Comparison of ENCODE assay signal across 22 cellular contexts in the genomic region with DNA sequence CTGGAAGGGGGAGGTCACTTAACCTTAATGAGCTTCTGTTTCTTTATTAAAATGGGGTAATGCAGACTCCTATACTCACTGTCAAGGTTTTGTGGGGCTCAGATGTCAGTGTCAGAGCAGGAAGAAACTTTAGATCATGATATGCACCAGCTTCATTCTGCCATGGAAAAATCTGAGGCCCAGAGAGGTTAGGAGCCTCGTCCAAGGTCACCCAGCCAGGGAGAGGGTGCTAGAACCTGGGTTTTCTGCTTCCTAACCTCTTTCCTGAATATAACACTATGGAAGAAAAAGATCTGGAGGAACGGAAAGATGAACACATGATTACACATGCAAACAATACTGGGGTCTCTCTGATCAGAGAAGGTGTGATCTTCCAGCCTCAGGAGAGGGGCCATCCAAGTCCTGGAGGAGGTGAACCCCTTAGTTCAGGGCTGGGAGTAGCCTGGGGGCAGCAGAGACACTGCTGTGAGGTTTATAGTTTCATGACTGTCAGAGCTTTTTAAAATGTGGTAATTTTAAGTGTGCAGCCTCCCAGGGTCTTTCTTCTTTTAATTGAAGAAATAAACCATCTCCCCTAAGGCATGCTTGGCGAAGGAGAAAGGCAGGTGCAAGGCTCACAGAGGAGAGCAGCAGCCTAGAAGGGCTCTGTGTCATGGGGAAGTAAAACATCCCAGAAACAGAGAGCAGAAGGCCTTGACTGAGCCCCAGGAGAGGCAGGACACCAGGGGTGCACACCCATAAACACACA. TPM values are rescaled to one million over a fixed set of nuclear protein-coding genes. Genes with fewer than 3 reads are reported as not detected.
DNase-seq lines count a peak whose midpoint lies in the region; ATAC-seq and TF ChIP-seq lines count a peak whose summit lies in the region.
"Had no signal": no experiment of that assay in that cellular context is flagged by ENCODE, and none has a peak within 500 bp of the region (broad histone marks: within the 10 kb centered on the region; RNA-seq: fewer than 3 reads in every experiment).

No MANE protein-coding gene starts in this region.

- H3K4me1 Mint-ChIP-seq in Caco-2 (ENCODE audit: low read depth, unreplicated experiment) (peaks cover 65% of the 10 kb centered on the region), brain (peaks cover 64% of the 10 kb centered on the region), neural progenitor cell (peaks cover 65% of the 10 kb centered on the region)

- in situ Hi-C loops in Panc1 (cut with HindIII; ENCODE audit: low pct_unique_long_range_greater_than_20kb, low sequenced_read_pairs), result no loop called here

- TF ChIP-seq CTCF in Caco-2 (IDR thresholded peaks at IDR 0.05; ENCODE audit: insufficient read depth in 1 of 2, low read depth in 1 of 2, low read length in 1 of 2, severe bottlenecking in 1 of 2, unreplicated experiment in 1 of 2), result no peak
- no peak for TF ChIP-seq CTCF in Panc1 (IDR thresholded peaks at IDR 0.05)
- no peak for TF ChIP-seq CTCF in brain (conservative IDR thresholded peaks at IDR 0.05)
- no peak for TF ChIP-seq CTCF in neural progenitor cell (IDR thresholded peaks at IDR 0.05)

- H3K27me3 ChIP-seq in Caco-2 (replicated peaks; ENCODE audit: control insufficient read depth, insufficient read depth, low read length) (no peaks in the 10 kb centered on the region), Panc1 (ENCODE audit: control insufficient read depth, insufficient read depth, low read length) (no peaks in the 10 kb centered on the region), neural progenitor cell (no peaks in the 10 kb centered on the region)
- H3K27me3 ChIP-seq: MG63, Peyer's patch had no signal

- intact Hi-C loops in Caco-2 (cut with micrococcal nuclease; ENCODE audit: unreplicated experiment), result no loop called here
- intact Hi-C loops in Panc1 (cut with micrococcal nuclease; ENCODE audit: unreplicated experiment), result no loop called here

- no peak overlapping the region for H2AFZ ChIP-seq in neural progenitor cell (replicated peaks)

- TSS peak; percentile 75 for BruUV-seq in Caco-2 (replicated peaks; lab: Mats Ljungman, UMichigan)
- BruUV-seq in Panc1 (replicated peaks; lab: Mats Ljungman, UMichigan), result no TSS peak

- DNase-seq in Caco-2, result no peak
- DNase-seq in Panc1 (ENCODE audit: low read depth, low spot score), result no peak
- no peak for DNase-seq in neural progenitor cell (ENCODE audit: low spot score)
- DNase-seq in activated CD4-positive, alpha-beta T cell treated with anti-CD3 and anti-CD28 coated beads for 48 hours, result no peak
- DNase-seq in NCI-H524 (lab: John Stamatoyannopoulos, UW), result no peak
- no peak for DNase-seq in stimulated activated naive CD4-positive, alpha-beta T cell treated with Interleukin-2 at 50 U/mL for 16 hours (lab: John Stamatoyannopoulos, UW)
- DNase-seq: CD4-positive, alpha-beta memory T cell; DMS153; GDM1; NCI-H187; NCI-H2107; NCI-H2227 treated with DMSO at 0.1 percent for 48 hours; NCI-H510A; NCI-H748 treated with DMSO at 0.1 percent for 48 hours; Peyer's patch had no signal

- H3K27ac Mint-ChIP-seq in Caco-2 (ENCODE audit: unreplicated experiment) (peak overlapping the region; percentile 90), brain (peak overlapping the region in 4 of 5 experiments; percentile 64 to 94 (median 80)), neural progenitor cell (peak overlapping the region; percentile 29)
- H3K27ac Mint-ChIP-seq: HFFc6 had no signal

- H3K9ac ChIP-seq in neural progenitor cell, result no peak overlapping the region

- H3K9me3 ChIP-seq in Caco-2, result no peaks in the 10 kb centered on the region
- no peaks in the 10 kb centered on the region for H3K9me3 ChIP-seq in Panc1 (ENCODE audit: control insufficient read depth, insufficient read depth, low read depth, low read length)
- H3K9me3 ChIP-seq in neural progenitor cell (ENCODE audit: low read depth), result no peaks in the 10 kb centered on the region
- H3K9me3 ChIP-seq: MG63, Peyer's patch had no signal

- ATAC-seq in Panc1 (no peak), GM21786 (IDR thresholded peaks at IDR 0.05; ENCODE audit: unreplicated experiment) (no peak)
- ATAC-seq: K562 had no signal

- CTCF ChIA-PET in Caco-2 (lab: Charles Lee) (interaction anchor here (1.7 to 5.3 kb wide), 2 partner anchors 86 to 95 kb away, joined by 6 to 208 read pairs; no protein-coding TSS in a partner anchor), Panc1 (lab: Charles Lee) (interaction anchor here (0.7 kb wide), 1 partner anchor 188 kb away, joined by 3 read pairs; the partner anchor contains the start of gene DHX8)

- H3K27ac ChIP-seq in Panc1 (ENCODE audit: low read length) (peak overlapping the region; percentile 48; the same call in 1 of the 2 replicates), neural progenitor cell (no peak overlapping the region)
- H3K27ac ChIP-seq: Peyer's patch had no signal

- H3K4me3 Mint-ChIP-seq in Caco-2 (ENCODE audit: unreplicated experiment) (no peak overlapping the region), brain (no peak overlapping the region), neural progenitor cell (no peak overlapping the region)
- H3K4me3 Mint-ChIP-seq: CD4-positive, alpha-beta memory T cell; HFFc6 had no signal

- POLR2A ChIA-PET in Caco-2 (lab: Charles Lee) (interaction anchor here (0.6 to 2.7 kb wide), 5 partner anchors 93 to 311 kb away, joined by 3 to 46 read pairs (median 6); no protein-coding TSS in a partner anchor), Panc1 (lab: Charles Lee) (no interaction called here)

- H3K4me1 ChIP-seq in Caco-2, result peaks cover 81% of the 10 kb centered on the region
- peaks cover 20% of the 10 kb centered on the region for H3K4me1 ChIP-seq in Panc1 (ENCODE audit: control insufficient read depth, insufficient read depth, low read length)
- H3K4me1 ChIP-seq in neural progenitor cell, result peaks cover 20% of the 10 kb centered on the region

- peaks cover 32% of the 10 kb centered on the region for H3K36me3 Mint-ChIP-seq in Caco-2 (ENCODE audit: insufficient read depth, unreplicated experiment)
- H3K36me3 Mint-ChIP-seq in brain, result no peaks in the 10 kb centered on the region
- H3K36me3 Mint-ChIP-seq in neural progenitor cell, result no peaks in the 10 kb centered on the region
- H3K36me3 Mint-ChIP-seq: CD4-positive, alpha-beta memory T cell had no signal

- H3K4me2 ChIP-seq in neural progenitor cell, result no peak overlapping the region

- no peaks in the 10 kb centered on the region for H4K20me1 ChIP-seq in neural progenitor cell (ENCODE audit: low read depth)

- H3K27me3 Mint-ChIP-seq in Caco-2 (ENCODE audit: insufficient read depth, unreplicated experiment) (no peaks in the 10 kb centered on the region), brain (peaks cover 10% of the 10 kb centered on the region), neural progenitor cell (ENCODE audit: insufficient read depth, low read depth) (peaks cover under 1% of the 10 kb centered on the region)
- H3K27me3 Mint-ChIP-seq: CD4-positive, alpha-beta memory T cell had no signal

- H3K79me2 ChIP-seq in neural progenitor cell (ENCODE audit: low read depth), result no peaks in the 10 kb centered on the region

- no peak overlapping the region for H3K4me3 ChIP-seq in Caco-2 (ENCODE audit: low read depth, low read length)
- no peak overlapping the region for H3K4me3 ChIP-seq in Panc1 (ENCODE audit: low read depth in 2 of 2, low read length in 2 of 2)
- no peak overlapping the region for H3K4me3 ChIP-seq in neural progenitor cell
- H3K4me3 ChIP-seq: K562, MG63, Peyer's patch had no signal

- H3K9me3 Mint-ChIP-seq in Caco-2 (ENCODE audit: unreplicated experiment), result no peaks in the 10 kb centered on the region
- H3K9me3 Mint-ChIP-seq in brain, result peaks cover 0 to 3% (median 0%) of the 10 kb centered on the region in 5 experiments
- H3K9me3 Mint-ChIP-seq in neural progenitor cell, result no peaks in the 10 kb centered on the region
- H3K9me3 Mint-ChIP-seq: CD4-positive, alpha-beta memory T cell; HFFc6 had no signal

- H3F3A ChIP-seq in neural progenitor cell (ENCODE audit: low read depth), result no peaks in the 10 kb centered on the region

- no peaks in the 10 kb centered on the region for H3K36me3 ChIP-seq in Caco-2 (ENCODE audit: control insufficient read depth, insufficient read depth, low read length)
- no peaks in the 10 kb centered on the region for H3K36me3 ChIP-seq in Panc1 (ENCODE audit: control insufficient read depth, insufficient read depth, low read length)
- no peaks in the 10 kb centered on the region for H3K36me3 ChIP-seq in neural progenitor cell
- H3K36me3 ChIP-seq: MG63, Peyer's patch had no signal

RNA-seq across cellular contexts. Expression of gene MEOX1, which starts 10.2 kb away (rescaled TPM):
- total RNA-seq in Caco-2 (2022) (0.72 and 1.7 TPM in 2 replicates), Panc1 (2021; ENCODE audit: unreplicated experiment) (0.21 TPM), neural progenitor cell (ENCODE audit: low replicate concordance) (0.59 TPM in 1 of 2 replicates, not detected in the other)
- polyA plus RNA-seq in Panc1 (2012; ENCODE audit: insufficient read length), result 0.24 TPM
- polyA plus RNA-seq in brain (ENCODE audit: insufficient read depth, low read depth, low replicate concordance), result not detected
- total RNA-seq: HFFc6, K562, LHCN-M2 had no signal
- polyA plus RNA-seq: BJ, K562 had no signal

Comparison
In these comparisons a context has a peak if more than half of its experiments do, and no peak if none do; other contexts are left out.
1. H3K27ac Mint-ChIP-seq: peak in every context shown above with its lines; median percentile 90 in Caco-2; 80 in brain; 29 in neural progenitor cell.